Comparison of ENCODE assay signal across 1 cellular context in the genomic region with DNA sequence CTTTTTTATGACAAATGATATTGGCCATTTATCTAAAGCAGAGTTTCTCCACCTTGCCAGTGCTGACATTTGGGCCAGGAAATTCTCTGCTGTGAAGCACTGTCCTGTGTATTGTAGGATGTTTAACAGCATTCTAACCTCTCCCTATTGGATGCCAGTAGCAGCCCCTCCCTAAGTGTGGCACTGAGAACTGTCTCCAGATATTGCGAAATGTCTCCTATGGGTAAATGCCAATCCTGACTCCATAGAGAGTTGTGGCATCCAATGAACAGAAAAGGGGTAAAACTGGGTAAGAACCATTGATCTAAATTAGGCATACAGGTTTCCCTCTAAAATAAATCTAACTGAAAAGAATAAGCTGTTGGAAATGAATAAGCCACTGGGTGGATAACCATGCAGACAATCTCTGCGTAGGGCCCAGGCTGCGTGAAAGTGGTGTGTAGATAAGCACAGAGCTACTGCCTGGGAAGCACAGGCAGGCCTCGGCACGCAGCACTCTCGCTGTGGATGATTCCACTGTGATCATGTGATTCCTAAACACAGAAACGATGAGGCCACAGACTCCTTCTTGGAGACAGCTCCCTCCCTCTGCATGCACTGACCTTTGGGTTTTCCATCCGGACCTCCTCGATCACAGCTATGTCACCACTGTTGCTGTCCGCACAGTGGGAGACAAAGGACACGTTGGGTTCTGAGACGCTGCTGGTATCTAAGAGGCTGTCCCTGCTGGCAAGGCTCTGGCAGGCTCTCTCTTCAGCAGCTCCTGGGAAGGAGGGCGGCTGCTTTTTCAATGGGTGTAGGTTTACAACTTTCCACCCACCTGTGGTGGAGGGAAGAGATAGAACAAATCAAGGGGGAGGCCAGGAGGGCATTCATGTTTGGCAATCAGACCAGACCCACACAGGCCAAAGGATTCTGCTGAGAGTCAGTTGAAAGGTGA.
TF ChIP-seq lines count a peak whose summit lies in the region.

No MANE protein-coding gene starts in this region.

TF ChIP-seq in HepG2, 621 proteins besides CTCF, POLR2A, EP300 and RAD21:
- TF ChIP-seq CEBPG (CRISPR knock-in tag; IDR thresholded peaks at IDR 0.05) (peak; percentile 61), POLR2AphosphoS2 (IDR thresholded peaks at IDR 0.05; ENCODE audit: low read depth, low read length) (no peak), CEBPB (IDR thresholded peaks at IDR 0.05; ENCODE audit: borderline replicate concordance, low read depth, low read length) (peak; percentile 92)
TF ChIP-seq in HepG2: peak in this region for 2.
